16 cellular contexts compared by ENCODE assay signal in genomic region chr1:1625824-1626206, GRCh38. TPM values are rescaled to one million over a fixed set of nuclear protein-coding genes. Genes with fewer than 3 reads are reported as not detected.
A peak's percentile ranks its signal among the peaks of the same experiment; 100 is the strongest.
DNase-seq lines count a peak whose midpoint lies in the region; ATAC-seq and TF ChIP-seq lines count a peak whose summit lies in the region.
"Had no signal": no experiment of that assay in that cellular context is flagged by ENCODE, and none has a peak within 500 bp of the region (broad histone marks: within the 10 kb centered on the region; RNA-seq: fewer than 3 reads in every experiment).

No MANE protein-coding gene starts in this region.

- H3K4me1 ChIP-seq in heart left ventricle: peaks cover 0 to 41% (median 12%) of the 10 kb centered on the region in 12 donors
- no peaks in the 10 kb centered on the region for H3K4me1 ChIP-seq in H9 (ENCODE audit: insufficient read depth, low read length)
- H3K4me1 ChIP-seq in endodermal cell (ENCODE audit: control insufficient read depth, insufficient read depth, low read length): no peaks in the 10 kb centered on the region
- H3K4me1 ChIP-seq in aorta (ENCODE audit: control insufficient read depth in 1 of 2, insufficient read depth in 2 of 2, low read length in 2 of 2): no peaks in the 10 kb centered on the region

- H2BK12ac ChIP-seq in H9 (ENCODE audit: insufficient read length, low read depth, low read length): no peak overlapping the region

- H3K9ac ChIP-seq in H9 (ENCODE audit: extremely low read depth, insufficient read length, low read length) (no peak overlapping the region), endodermal cell (ENCODE audit: extremely low read depth, low read length, poor library complexity, severe bottlenecking) (no peak overlapping the region)

- no peaks in the 10 kb centered on the region for H3K23me2 ChIP-seq in H9 (ENCODE audit: insufficient read length, low read depth, low read length, poor library complexity, severe bottlenecking)

- no peaks in the 10 kb centered on the region for H3K79me1 ChIP-seq in H9 (ENCODE audit: insufficient read depth, low read depth, low read length, poor library complexity, severe bottlenecking)

- ATAC-seq in heart left ventricle: no peak
- ATAC-seq in Right ventricle myocardium inferior: no peak
- no peak for ATAC-seq in aorta (ENCODE audit: low FRiP score)
- no peak for ATAC-seq in GM18909 (IDR thresholded peaks at IDR 0.05; ENCODE audit: poor library complexity, unreplicated experiment)
- ATAC-seq: GM12878 had no signal

- H3K4me3 ChIP-seq in heart left ventricle (peak overlapping the region in 7 of 12 donors; percentile 7 to 39 (median 28)), endodermal cell (ENCODE audit: low read length) (no peak overlapping the region), aorta (ENCODE audit: low read length in 2 of 2) (no peak overlapping the region)
- H3K4me3 ChIP-seq: GM12878, GM23338, Peyer's patch had no signal

- H3K9me3 ChIP-seq in heart left ventricle: no peaks in the 10 kb centered on the region
- no peaks in the 10 kb centered on the region for H3K9me3 ChIP-seq in H9 (ENCODE audit: control insufficient read depth, low read depth, low read length)
- no peaks in the 10 kb centered on the region for H3K9me3 ChIP-seq in endodermal cell (ENCODE audit: control insufficient read depth, low read length)
- no peaks in the 10 kb centered on the region for H3K9me3 ChIP-seq in aorta (ENCODE audit: control insufficient read depth, low read length)
- H3K9me3 ChIP-seq: BE2C, Peyer's patch had no signal

- H3K36me3 Mint-ChIP-seq in H9 (ENCODE audit: insufficient read depth in 1 of 3, low read depth in 3 of 3): peaks cover 0 to 2% (median 0%) of the 10 kb centered on the region in 3 experiments; a peak in 1 of 7 replicates
- H3K36me3 Mint-ChIP-seq in endodermal cell (ENCODE audit: low read depth): peaks cover 4% of the 10 kb centered on the region
- H3K36me3 Mint-ChIP-seq: CD4-positive, CD25-positive, alpha-beta regulatory T cell had no signal

- no peak overlapping the region for H3K14ac ChIP-seq in H9 (ENCODE audit: insufficient read depth, low read length)

- H3K27ac Mint-ChIP-seq in H9 (no peak overlapping the region), endodermal cell (no peak overlapping the region)
- H3K27ac Mint-ChIP-seq: GM23338 had no signal

- H3K79me2 ChIP-seq in H9 (ENCODE audit: insufficient read depth, low read length): no peaks in the 10 kb centered on the region

- 70 to 84% (median 79%) methylated on average over 8 of the region's 8 CpGs for WGBS in heart left ventricle, 4 donors
- no CpG with 5 or more reads among the region's 8 CpGs for WGBS in H9 (ENCODE audit: extremely low coverage, insufficient read length, low lambda C conversion rate)
- WGBS in endodermal cell (ENCODE audit: insufficient coverage in 1 of 2, insufficient read length in 1 of 2), 2 experiments: 91 to 93% methylated on average over 3 to 8 of the region's 8 CpGs
- 85 to 91% methylated on average over 8 of the region's 8 CpGs for WGBS in aorta, 2 donors

- H3K9me3 Mint-ChIP-seq in H9 (no peaks in the 10 kb centered on the region), endodermal cell (peaks cover 2% of the 10 kb centered on the region)
- H3K9me3 Mint-ChIP-seq: GM23338 had no signal

- H3K27me3 Mint-ChIP-seq in H9 (ENCODE audit: low read depth) (peaks cover 2% of the 10 kb centered on the region), endodermal cell (ENCODE audit: insufficient read depth) (peaks cover 3% of the 10 kb centered on the region)

- no peak for TF ChIP-seq POLR2A in heart left ventricle (IDR thresholded peaks at IDR 0.05)

- no peak overlapping the region for H2BK20ac ChIP-seq in H9 (ENCODE audit: low read depth, low read length, poor library complexity, severe bottlenecking)

- H3K36me3 ChIP-seq in heart left ventricle (peaks cover 0 to 42% (median 12%) of the 10 kb centered on the region in 9 donors), endodermal cell (ENCODE audit: control insufficient read depth, insufficient read depth, low read length) (no peaks in the 10 kb centered on the region), aorta (ENCODE audit: control insufficient read depth in 1 of 2, insufficient read depth in 2 of 2, low read length in 1 of 2) (no peaks in the 10 kb centered on the region)
- H3K36me3 ChIP-seq: BE2C had no signal

- H3T11ph ChIP-seq in H9 (ENCODE audit: low read length): no peak overlapping the region

- H2BK15ac ChIP-seq in H9 (ENCODE audit: low read depth, low read length): no peak overlapping the region

- H3K27ac ChIP-seq in heart left ventricle (peak overlapping the region in 8 of 12 donors; percentile 9 to 78 (median 66)), H9 (ENCODE audit: insufficient read length, low read depth, low read length) (no peak overlapping the region), endodermal cell (ENCODE audit: low read depth, low read length) (no peak overlapping the region), aorta (ENCODE audit: low read depth in 1 of 2, low read length in 2 of 2) (no peak overlapping the region)
- H3K27ac ChIP-seq: Peyer's patch had no signal

- no peak overlapping the region for H2BK5ac ChIP-seq in H9 (ENCODE audit: insufficient read length, low read length)

- no peak overlapping the region for H3K18ac ChIP-seq in H9 (ENCODE audit: insufficient read length, low read depth, low read length)

- no peaks in the 10 kb centered on the region for H4K20me1 ChIP-seq in H9 (ENCODE audit: control insufficient read depth, insufficient read depth, insufficient read length)

- no peak overlapping the region for H3K4ac ChIP-seq in H9 (ENCODE audit: low read depth, low read length)

- H3K4me3 Mint-ChIP-seq in H9: no peak overlapping the region
- no peak overlapping the region for H3K4me3 Mint-ChIP-seq in endodermal cell
- H3K4me3 Mint-ChIP-seq: CD4-positive, CD25-positive, alpha-beta regulatory T cell; GM23338 had no signal

- H4K91ac ChIP-seq in H9 (ENCODE audit: insufficient read length, low read depth, low read length): no peak overlapping the region

- H3K23ac ChIP-seq in H9 (ENCODE audit: insufficient read length, low read depth, low read length): no peak overlapping the region

- no peak overlapping the region for H3K4me2 ChIP-seq in H9 (ENCODE audit: insufficient read depth, insufficient read length, low read length)
- H3K4me2 ChIP-seq: GM23338 had no signal

- H3K56ac ChIP-seq in H9 (ENCODE audit: insufficient read length, low read depth, low read length): no peak overlapping the region

- no peak overlapping the region for H4K8ac ChIP-seq in H9 (replicated peaks; ENCODE audit: insufficient read length, low read depth, low read length)

- no peak overlapping the region for H2AFZ ChIP-seq in H9 (ENCODE audit: low read length)
- H2AFZ ChIP-seq: GM23338 had no signal

- H3K4me1 Mint-ChIP-seq in H9 (peaks cover 2% of the 10 kb centered on the region in 2 experiments; a peak in 2 of 4 replicates), endodermal cell (no peaks in the 10 kb centered on the region)
- H3K4me1 Mint-ChIP-seq: GM23338 had no signal

- H4K5ac ChIP-seq in H9 (ENCODE audit: insufficient read length, low read depth, low read length): no peak overlapping the region

- peaks cover 0 to 16% (median 3%) of the 10 kb centered on the region in 9 donors for H3K27me3 ChIP-seq in heart left ventricle
- no peaks in the 10 kb centered on the region for H3K27me3 ChIP-seq in H9 (ENCODE audit: insufficient read depth, low read length)
- no peaks in the 10 kb centered on the region for H3K27me3 ChIP-seq in endodermal cell (ENCODE audit: control insufficient read depth, insufficient read depth, low read length, poor library complexity, severe bottlenecking)
- no peaks in the 10 kb centered on the region for H3K27me3 ChIP-seq in aorta (ENCODE audit: control insufficient read depth in 1 of 2, insufficient read depth in 2 of 2, low read length in 1 of 2)
- H3K27me3 ChIP-seq: BE2C had no signal

- intact Hi-C loops in heart left ventricle (cut with DNase I) (no loop called here), Right ventricle myocardium inferior (cut with DNase I) (no loop called here), aorta (cut with DNase I) (no loop called here)

- no peak overlapping the region for H2BK120ac ChIP-seq in H9 (ENCODE audit: low read depth, low read length, poor library complexity, severe bottlenecking)

- peak in 2 of 5 donors; percentile 30 to 54 for DNase-seq in heart left ventricle
- no peak for DNase-seq in Right ventricle myocardium inferior (ENCODE audit: missing footprints)
- peak; percentile 28 for DNase-seq in H9
- DNase-seq in endodermal cell: peak; percentile 51
- DNase-seq in aorta: peak; percentile 38 to 75
- DNase-seq in hypothalamus (lab: John Stamatoyannopoulos, UW): no peak
- DNase-seq: CD4-positive, CD25-positive, alpha-beta regulatory T cell; DMS79 treated with DMSO at 0.1 percent for 48 hours; Kasumi-1; NCI-H524 treated with DMSO at 0.1 percent for 48 hours; Peyer's patch had no signal

- TF ChIP-seq CTCF in heart left ventricle (IDR thresholded peaks at IDR 0.05): no peak
- TF ChIP-seq CTCF in H9 (conservative IDR thresholded peaks at IDR 0.05): no peak
- TF ChIP-seq CTCF in endodermal cell (conservative IDR thresholded peaks at IDR 0.05): no peak

- no peak overlapping the region for H2AK5ac ChIP-seq in H9 (ENCODE audit: insufficient read length, low read length)

RNA-seq across cellular contexts. Expression of gene MMP23B, which starts 6.2 kb away (rescaled TPM):
- total RNA-seq in heart left ventricle (100 to 1,000 TPM in 1 of 9 donors, 10 to 100 TPM in 8; 35.4 to 128 (median 59.0) TPM), Right ventricle myocardium inferior (36.2 TPM), H9 (2021) (12.5 and 13.7 TPM in 2 replicates), endodermal cell (10 to 100 TPM; 14.7 to 19.9 TPM), aorta (10 to 100 TPM; 15.5 to 74.5 TPM)
- polyA plus RNA-seq in heart left ventricle (10 to 100 TPM; 10.4 to 85.9 TPM), aorta (100 to 1,000 TPM in 1 of 2 donors, 10 to 100 TPM in 1; 41.2 to 120 TPM)
- 10.1 TPM for polyA plus RNA-seq in endodermal cell (2013, experiment 1 of 2)
- polyA plus RNA-seq in endodermal cell (2013, experiment 2 of 2): 10.4 TPM
- total RNA-seq: SK-MEL-5 had no signal

RNA-seq across cellular contexts. Expression of gene MIB2, which starts 10.5 kb away (rescaled TPM):
- total RNA-seq in heart left ventricle (100 to 1,000 TPM in 1 of 9 donors, 10 to 100 TPM in 8; 59.2 to 114 (median 76.3) TPM), Right ventricle myocardium inferior (103 TPM), H9 (2021) (77.8 and 78.9 TPM in 2 replicates), endodermal cell (10 to 100 TPM; 77.4 to 97.9 TPM), aorta (10 to 100 TPM; 45.0 to 77.7 TPM)
- polyA plus RNA-seq in heart left ventricle (100 to 1,000 TPM in 1 of 2 donors, 10 to 100 TPM in 1; 40.7 to 121 TPM), aorta (100 to 1,000 TPM in 1 of 2 donors, 10 to 100 TPM in 1; 20.4 to 220 TPM)
- 46.2 TPM for polyA plus RNA-seq in endodermal cell (2013, experiment 1 of 2)
- polyA plus RNA-seq in endodermal cell (2013, experiment 2 of 2): 42.1 TPM

RNA-seq across cellular contexts. Expression of gene FNDC10, which starts 25.9 kb away (rescaled TPM):
- total RNA-seq in heart left ventricle: 1 to 10 TPM; 1.9 to 6.7 (median 3.6) TPM
- 1 to 10 TPM; 1.1 to 4.6 TPM for polyA plus RNA-seq in heart left ventricle
- total RNA-seq in Right ventricle myocardium inferior: 3.0 TPM
- total RNA-seq in H9 (2021): 15.2 TPM in 2 replicates
- 10 to 100 TPM; 10.4 to 10.8 TPM for total RNA-seq in endodermal cell
- polyA plus RNA-seq in endodermal cell (2013, experiment 1 of 2): 6.0 TPM
- polyA plus RNA-seq in endodermal cell (2013, experiment 2 of 2): 5.7 TPM
- total RNA-seq in aorta: 1 to 10 TPM; 1.2 to 3.0 TPM
- polyA plus RNA-seq in aorta: under 1 TPM; 0.38 to 0.50 TPM

RNA-seq across cellular contexts. Expression of gene CDK11B, which starts 33.0 kb away (rescaled TPM):
- total RNA-seq in heart left ventricle (10 to 100 TPM; 20.4 to 30.9 (median 24.5) TPM), Right ventricle myocardium inferior (24.0 TPM), H9 (2021) (30.1 and 33.3 TPM in 2 replicates), endodermal cell (10 to 100 TPM; 31.8 to 33.6 TPM), aorta (10 to 100 TPM; 25.2 to 27.0 TPM)
- polyA plus RNA-seq in heart left ventricle (10 to 100 TPM; 34.9 to 39.4 TPM), aorta (10 to 100 TPM; 42.3 to 44.7 TPM)
- 42.7 TPM for polyA plus RNA-seq in endodermal cell (2013, experiment 1 of 2)
- 37.7 TPM for polyA plus RNA-seq in endodermal cell (2013, experiment 2 of 2)

RNA-seq across cellular contexts. Expression of gene SSU72, which starts 51.2 kb away (rescaled TPM):
- total RNA-seq in heart left ventricle: 100 to 1,000 TPM in 5 of 9 donors, 10 to 100 TPM in 4; 76.3 to 160 (median 106) TPM
- 100 to 1,000 TPM; 113 to 138 TPM for polyA plus RNA-seq in heart left ventricle
- 116 TPM for total RNA-seq in Right ventricle myocardium inferior
- 179 and 186 TPM in 2 replicates for total RNA-seq in H9 (2021)
- total RNA-seq in endodermal cell: 100 to 1,000 TPM; 133 to 138 TPM
- polyA plus RNA-seq in endodermal cell (2013, experiment 1 of 2): 130 TPM
- polyA plus RNA-seq in endodermal cell (2013, experiment 2 of 2): 116 TPM
- 10 to 100 TPM; 67.7 to 71.5 TPM for total RNA-seq in aorta
- polyA plus RNA-seq in aorta: 10 to 100 TPM; 65.0 to 92.8 TPM

Comparison
In these comparisons a context has a peak if more than half of its experiments do, and no peak if none do; other contexts are left out.
1. DNase-seq: peak in H9 (single experiment), endodermal cell (single experiment) and aorta (2 of 2); none in Right ventricle myocardium inferior (single experiment) and hypothalamus (0 of 51).
2. H3K27ac ChIP-seq: peak in heart left ventricle (8 of 12); none in H9 (single experiment), endodermal cell (single experiment) and aorta (0 of 2).
3. H3K4me3 ChIP-seq: peak in heart left ventricle (7 of 12); none in endodermal cell (single experiment) and aorta (0 of 2).